Comparison of ENCODE assay signal across 1 cellular context in genomic region chr14:105173901-105174894, GRCh38.
TF ChIP-seq lines count a peak whose summit lies in the region.

No MANE protein-coding gene starts in this region.

TF ChIP-seq in GM12878, 131 proteins besides CTCF, POLR2A, EP300 and RAD21 (continued from another document):
- no peak for TF ChIP-seq ZBTB11 (CRISPR knock-in tag; IDR thresholded peaks at IDR 0.05)
- no peak for TF ChIP-seq SP1 (IDR thresholded peaks at IDR 0.05; ENCODE audit: low read depth, low read length)
- no peak for TF ChIP-seq HDAC2 (IDR thresholded peaks at IDR 0.05)
- TF ChIP-seq FOS (IDR thresholded peaks at IDR 0.05; ENCODE audit: borderline replicate concordance, extremely low read depth, insufficient read length) = no peak
- no peak for TF ChIP-seq NR2C2 (IDR thresholded peaks at IDR 0.05; ENCODE audit: borderline replicate concordance, control insufficient read depth, insufficient read length, low read depth)
- TF ChIP-seq FOXK2 (IDR thresholded peaks at IDR 0.05) = no peak
- no peak for TF ChIP-seq CBX5 (IDR thresholded peaks at IDR 0.05; ENCODE audit: low read depth)
- TF ChIP-seq, protein P1, sequence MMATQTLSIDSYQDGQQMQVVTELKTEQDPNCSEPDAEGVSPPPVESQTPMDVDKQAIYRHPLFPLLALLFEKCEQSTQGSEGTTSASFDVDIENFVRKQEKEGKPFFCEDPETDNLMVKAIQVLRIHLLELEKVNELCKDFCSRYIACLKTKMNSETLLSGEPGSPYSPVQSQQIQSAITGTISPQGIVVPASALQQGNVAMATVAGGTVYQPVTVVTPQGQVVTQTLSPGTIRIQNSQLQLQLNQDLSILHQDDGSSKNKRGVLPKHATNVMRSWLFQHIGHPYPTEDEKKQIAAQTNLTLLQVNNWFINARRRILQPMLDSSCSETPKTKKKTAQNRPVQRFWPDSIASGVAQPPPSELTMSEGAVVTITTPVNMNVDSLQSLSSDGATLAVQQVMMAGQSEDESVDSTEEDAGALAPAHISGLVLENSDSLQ (IDR thresholded peaks at IDR 0.05) = no peak
